Comparison of ENCODE assay signal across 3 cellular contexts in the genomic region with DNA sequence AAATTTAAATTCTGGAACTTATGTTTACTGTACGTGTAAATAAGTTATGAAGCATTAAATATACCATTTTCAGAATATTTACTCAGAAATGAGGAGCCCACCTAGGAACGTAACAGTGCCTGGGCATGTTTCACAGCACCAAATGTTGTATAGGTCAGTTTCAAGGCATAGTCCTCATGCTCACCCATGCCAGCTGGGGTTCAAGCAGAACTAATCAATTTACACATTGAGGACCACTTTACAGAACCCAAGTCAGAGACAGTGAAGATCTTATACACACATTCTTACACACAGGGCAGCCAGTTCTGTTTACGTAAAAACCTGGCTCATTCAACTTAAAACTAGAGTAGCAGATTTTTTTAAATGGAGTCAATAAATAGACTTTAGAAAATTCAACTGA.
TF ChIP-seq lines count a peak whose summit lies in the region.

No MANE protein-coding gene starts in this region.

TF ChIP-seq in A549, 52 proteins besides CTCF, POLR2A, EP300 and RAD21:
- TF ChIP-seq NFE2L2 (conservative IDR thresholded peaks at IDR 0.05; ENCODE audit: low read length) = no peak
- no peak for TF ChIP-seq JUN (IDR thresholded peaks at IDR 0.05)
- no peak for TF ChIP-seq CHD4 (IDR thresholded peaks at IDR 0.05; ENCODE audit: borderline replicate concordance)
- TF ChIP-seq FOXS1 (CRISPR knock-in tag; IDR thresholded peaks at IDR 0.05) = no peak
- TF ChIP-seq, protein P1, sequence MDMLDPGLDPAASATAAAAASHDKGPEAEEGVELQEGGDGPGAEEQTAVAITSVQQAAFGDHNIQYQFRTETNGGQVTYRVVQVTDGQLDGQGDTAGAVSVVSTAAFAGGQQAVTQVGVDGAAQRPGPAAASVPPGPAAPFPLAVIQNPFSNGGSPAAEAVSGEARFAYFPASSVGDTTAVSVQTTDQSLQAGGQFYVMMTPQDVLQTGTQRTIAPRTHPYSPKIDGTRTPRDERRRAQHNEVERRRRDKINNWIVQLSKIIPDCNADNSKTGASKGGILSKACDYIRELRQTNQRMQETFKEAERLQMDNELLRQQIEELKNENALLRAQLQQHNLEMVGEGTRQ (IDR thresholded peaks at IDR 0.05) = no peak
- TF ChIP-seq TP53 (CRISPR knock-in tag; IDR thresholded peaks at IDR 0.05) = no peak
- TF ChIP-seq, protein P2, sequence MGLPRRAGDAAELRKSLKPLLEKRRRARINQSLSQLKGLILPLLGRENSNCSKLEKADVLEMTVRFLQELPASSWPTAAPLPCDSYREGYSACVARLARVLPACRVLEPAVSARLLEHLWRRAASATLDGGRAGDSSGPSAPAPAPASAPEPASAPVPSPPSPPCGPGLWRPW (IDR thresholded peaks at IDR 0.05) = no peak
- no peak for TF ChIP-seq HDAC2 (IDR thresholded peaks at IDR 0.05)
- no peak for TF ChIP-seq KDM5A (IDR thresholded peaks at IDR 0.05)
- no peak for TF ChIP-seq HOXA7 (CRISPR knock-in tag; IDR thresholded peaks at IDR 0.05)
- no peak for TF ChIP-seq FOSL2 (IDR thresholded peaks at IDR 0.05)
- TF ChIP-seq FOSL2 (CRISPR knock-in tag; IDR thresholded peaks at IDR 0.05) = no peak
- TF ChIP-seq CEBPB (IDR thresholded peaks at IDR 0.05) = no peak
- TF ChIP-seq, protein P3, sequence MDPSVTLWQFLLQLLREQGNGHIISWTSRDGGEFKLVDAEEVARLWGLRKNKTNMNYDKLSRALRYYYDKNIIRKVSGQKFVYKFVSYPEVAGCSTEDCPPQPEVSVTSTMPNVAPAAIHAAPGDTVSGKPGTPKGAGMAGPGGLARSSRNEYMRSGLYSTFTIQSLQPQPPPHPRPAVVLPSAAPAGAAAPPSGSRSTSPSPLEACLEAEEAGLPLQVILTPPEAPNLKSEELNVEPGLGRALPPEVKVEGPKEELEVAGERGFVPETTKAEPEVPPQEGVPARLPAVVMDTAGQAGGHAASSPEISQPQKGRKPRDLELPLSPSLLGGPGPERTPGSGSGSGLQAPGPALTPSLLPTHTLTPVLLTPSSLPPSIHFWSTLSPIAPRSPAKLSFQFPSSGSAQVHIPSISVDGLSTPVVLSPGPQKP (IDR thresholded peaks at IDR 0.05; ENCODE audit: low read depth, low read length) = no peak

TF ChIP-seq in GM23338, 12 proteins besides CTCF, POLR2A, EP300 and RAD21 (continues in another document):
- TF ChIP-seq, protein P4, sequence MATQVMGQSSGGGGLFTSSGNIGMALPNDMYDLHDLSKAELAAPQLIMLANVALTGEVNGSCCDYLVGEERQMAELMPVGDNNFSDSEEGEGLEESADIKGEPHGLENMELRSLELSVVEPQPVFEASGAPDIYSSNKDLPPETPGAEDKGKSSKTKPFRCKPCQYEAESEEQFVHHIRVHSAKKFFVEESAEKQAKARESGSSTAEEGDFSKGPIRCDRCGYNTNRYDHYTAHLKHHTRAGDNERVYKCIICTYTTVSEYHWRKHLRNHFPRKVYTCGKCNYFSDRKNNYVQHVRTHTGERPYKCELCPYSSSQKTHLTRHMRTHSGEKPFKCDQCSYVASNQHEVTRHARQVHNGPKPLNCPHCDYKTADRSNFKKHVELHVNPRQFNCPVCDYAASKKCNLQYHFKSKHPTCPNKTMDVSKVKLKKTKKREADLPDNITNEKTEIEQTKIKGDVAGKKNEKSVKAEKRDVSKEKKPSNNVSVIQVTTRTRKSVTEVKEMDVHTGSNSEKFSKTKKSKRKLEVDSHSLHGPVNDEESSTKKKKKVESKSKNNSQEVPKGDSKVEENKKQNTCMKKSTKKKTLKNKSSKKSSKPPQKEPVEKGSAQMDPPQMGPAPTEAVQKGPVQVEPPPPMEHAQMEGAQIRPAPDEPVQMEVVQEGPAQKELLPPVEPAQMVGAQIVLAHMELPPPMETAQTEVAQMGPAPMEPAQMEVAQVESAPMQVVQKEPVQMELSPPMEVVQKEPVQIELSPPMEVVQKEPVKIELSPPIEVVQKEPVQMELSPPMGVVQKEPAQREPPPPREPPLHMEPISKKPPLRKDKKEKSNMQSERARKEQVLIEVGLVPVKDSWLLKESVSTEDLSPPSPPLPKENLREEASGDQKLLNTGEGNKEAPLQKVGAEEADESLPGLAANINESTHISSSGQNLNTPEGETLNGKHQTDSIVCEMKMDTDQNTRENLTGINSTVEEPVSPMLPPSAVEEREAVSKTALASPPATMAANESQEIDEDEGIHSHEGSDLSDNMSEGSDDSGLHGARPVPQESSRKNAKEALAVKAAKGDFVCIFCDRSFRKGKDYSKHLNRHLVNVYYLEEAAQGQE (IDR thresholded peaks at IDR 0.05; ENCODE audit: unreplicated experiment) = no peak
- TF ChIP-seq CREB1 (CRISPR knock-in tag; IDR thresholded peaks at IDR 0.05; ENCODE audit: low read depth) (no peak), NANOG (IDR thresholded peaks at IDR 0.05; ENCODE audit: borderline replicate concordance) (no peak), ZNF331 (CRISPR knock-in tag; IDR thresholded peaks at IDR 0.05; ENCODE audit: low read depth) (no peak), POLR2AphosphoS5 (IDR thresholded peaks at IDR 0.05; ENCODE audit: low read depth) (no peak), EZH2 (IDR thresholded peaks at IDR 0.05; ENCODE audit: low read depth, unreplicated experiment) (no peak), STAT1 (IDR thresholded peaks at IDR 0.05; ENCODE audit: unreplicated experiment) (no peak), JUNB (IDR thresholded peaks at IDR 0.05; ENCODE audit: unreplicated experiment) (no peak), ZNF114 (CRISPR knock-in tag; IDR thresholded peaks at IDR 0.05) (no peak)
- TF ChIP-seq, protein P5, sequence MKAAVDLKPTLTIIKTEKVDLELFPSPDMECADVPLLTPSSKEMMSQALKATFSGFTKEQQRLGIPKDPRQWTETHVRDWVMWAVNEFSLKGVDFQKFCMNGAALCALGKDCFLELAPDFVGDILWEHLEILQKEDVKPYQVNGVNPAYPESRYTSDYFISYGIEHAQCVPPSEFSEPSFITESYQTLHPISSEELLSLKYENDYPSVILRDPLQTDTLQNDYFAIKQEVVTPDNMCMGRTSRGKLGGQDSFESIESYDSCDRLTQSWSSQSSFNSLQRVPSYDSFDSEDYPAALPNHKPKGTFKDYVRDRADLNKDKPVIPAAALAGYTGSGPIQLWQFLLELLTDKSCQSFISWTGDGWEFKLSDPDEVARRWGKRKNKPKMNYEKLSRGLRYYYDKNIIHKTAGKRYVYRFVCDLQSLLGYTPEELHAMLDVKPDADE (IDR thresholded peaks at IDR 0.05) = no peak

TF ChIP-seq in H1, 55 proteins besides CTCF, POLR2A, EP300 and RAD21:
- TF ChIP-seq CHD7 (IDR thresholded peaks at IDR 0.05; ENCODE audit: insufficient replicate concordance, low read length) (no peak), EZH2 (IDR thresholded peaks at IDR 0.05; ENCODE audit: low read depth, low read length, severe bottlenecking) (no peak), FOSL1 (IDR thresholded peaks at IDR 0.05; ENCODE audit: insufficient read depth, low read depth, low read length) (no peak), KDM1A (IDR thresholded peaks at IDR 0.05; ENCODE audit: borderline replicate concordance, low read length) (no peak), NRF1 (IDR thresholded peaks at IDR 0.05; ENCODE audit: low read depth, low read length) (no peak), ATF2 (IDR thresholded peaks at IDR 0.05; ENCODE audit: low read length) (no peak), CTBP2 (IDR thresholded peaks at IDR 0.05; ENCODE audit: borderline replicate concordance, insufficient read depth, insufficient read length, low read length) (no peak), BRCA1 (IDR thresholded peaks at IDR 0.05; ENCODE audit: low read depth, low read length) (no peak)
